ENCODE assay signal across 10 cellular contexts in the genomic region with DNA sequence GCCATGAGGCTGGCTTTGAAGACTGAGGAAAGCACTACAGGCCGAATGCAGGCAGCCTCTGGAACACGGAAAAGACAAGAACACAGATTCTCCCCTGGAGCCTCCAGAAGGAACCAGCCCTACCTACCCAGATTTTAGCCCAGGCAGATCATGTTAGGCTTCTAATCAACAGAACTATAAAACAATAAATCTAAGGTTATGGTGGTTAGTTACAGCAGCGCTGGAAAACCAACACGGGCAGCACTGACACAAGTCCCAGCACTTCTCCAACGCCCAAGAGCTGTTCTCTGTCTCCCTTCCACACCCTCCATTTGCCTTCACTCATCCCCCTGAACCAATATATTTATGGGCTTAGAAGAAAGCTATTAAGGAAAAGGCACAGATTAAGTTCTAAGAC. TPM values are rescaled to one million over a fixed set of nuclear protein-coding genes. Genes with fewer than 3 reads are reported as not detected.
DNase-seq lines count a peak whose midpoint lies in the region; ATAC-seq and TF ChIP-seq lines count a peak whose summit lies in the region.
"Had no signal": no experiment of that assay in that cellular context is flagged by ENCODE, and none has a peak within 500 bp of the region (broad histone marks: within the 10 kb centered on the region; RNA-seq: fewer than 3 reads in every experiment).

No MANE protein-coding gene starts in this region.

- peak overlapping the region; percentile 67 to 99 (median 93) for H3K27ac Mint-ChIP-seq in naive thymus-derived CD4-positive, alpha-beta T cell

- peak overlapping the region; percentile 1 for H3K9ac ChIP-seq in HUES6 (ENCODE audit: low read length)

- peaks cover 7% of the 10 kb centered on the region for H3K36me3 ChIP-seq in A673 (ENCODE audit: insufficient read depth, low read length, poor library complexity, severe bottlenecking)
- 0 out of 2 replicates have a peak, but pooled peaks cover 5% of the 10 kb centered on the region for H3K36me3 ChIP-seq in HUES6 (ENCODE audit: control insufficient read depth, insufficient read depth, low read length)
- H3K36me3 ChIP-seq in body of pancreas (replicated peaks in 1 of 2; ENCODE audit: insufficient read depth in 1 of 2, low read depth in 2 of 2) = no peaks in the 10 kb centered on the region
- no peaks in the 10 kb centered on the region for H3K36me3 ChIP-seq in naive thymus-derived CD4-positive, alpha-beta T cell (ENCODE audit: control insufficient read depth in 2 of 3, insufficient read depth in 3 of 3, low read length in 3 of 3)

- no peaks in the 10 kb centered on the region for H3K9me3 ChIP-seq in A673 (ENCODE audit: low read depth, low read length, poor library complexity, severe bottlenecking)
- H3K9me3 ChIP-seq in HUES6 (ENCODE audit: control insufficient read depth, insufficient read depth, low read depth, low read length) = no peaks in the 10 kb centered on the region
- no peaks in the 10 kb centered on the region for H3K9me3 ChIP-seq in body of pancreas
- H3K9me3 ChIP-seq in naive thymus-derived CD4-positive, alpha-beta T cell (ENCODE audit: control insufficient read depth in 2 of 3, low read length in 3 of 3) = no peaks in the 10 kb centered on the region

- H3K4me1 ChIP-seq in A673 (ENCODE audit: insufficient read depth, low read length, poor library complexity, severe bottlenecking) (peaks cover 43% of the 10 kb centered on the region), HUES6 (ENCODE audit: control insufficient read depth, insufficient read depth, low read length) (peaks cover 61% of the 10 kb centered on the region), body of pancreas (peaks cover 81% of the 10 kb centered on the region)
- peaks cover 81 to 90% of the 10 kb centered on the region in 2 donors for H3K4me1 ChIP-seq in naive thymus-derived CD4-positive, alpha-beta T cell (ENCODE audit: control insufficient read depth in 2 of 2, insufficient read depth in 2 of 2, low read length in 2 of 2)

- H3K27me3 ChIP-seq in A673 (replicated peaks; ENCODE audit: insufficient read depth, low read depth, low read length, poor library complexity) (no peaks in the 10 kb centered on the region), HUES6 (ENCODE audit: control insufficient read depth, insufficient read depth, low read length) (no peaks in the 10 kb centered on the region), body of pancreas (no peaks in the 10 kb centered on the region)
- H3K27me3 ChIP-seq in naive thymus-derived CD4-positive, alpha-beta T cell (ENCODE audit: control insufficient read depth in 2 of 2, insufficient read depth in 2 of 2, low read length in 2 of 2) = no peaks in the 10 kb centered on the region

- intact Hi-C loops in A673 (cut with micrococcal nuclease; ENCODE audit: unreplicated experiment) = no loop called here
- intact Hi-C loops in body of pancreas (cut with DNase I) = loop anchor here (10.0 kb wide), 1 partner anchor 68 kb away; no protein-coding TSS in a partner anchor
- intact Hi-C loops in naive thymus-derived CD4-positive, alpha-beta T cell (cut with micrococcal nuclease) = no loop called here

- H3K4me3 ChIP-seq in A673 (ENCODE audit: low read depth, low read length, poor library complexity, severe bottlenecking) = no peak overlapping the region
- no peak overlapping the region for H3K4me3 ChIP-seq in HUES6 (ENCODE audit: low read depth, low read length)
- H3K4me3 ChIP-seq in body of pancreas = no peak overlapping the region
- peak overlapping the region; percentile 11 for H3K4me3 ChIP-seq in naive thymus-derived CD4-positive, alpha-beta T cell (ENCODE audit: low read length)

- peak overlapping the region; percentile 74 to 98 (median 87) for H3K4me3 Mint-ChIP-seq in naive thymus-derived CD4-positive, alpha-beta T cell

- no peak for DNase-seq in A673 (ENCODE audit: low spot score)
- no peak for DNase-seq in body of pancreas
- no peak for DNase-seq in naive thymus-derived CD4-positive, alpha-beta T cell
- DNase-seq in NCI-H226 = no peak
- no peak for DNase-seq in ACHN
- DNase-seq: NCI-H1930; stimulated activated CD4-positive, alpha-beta T cell treated with anti-CD3 and anti-CD28 coated beads, Interleukin-4, amount 100 ng/mL, for 1 hour had no signal

- H3K27ac ChIP-seq in A673 (ENCODE audit: low read depth, low read length, poor library complexity, severe bottlenecking) = peak overlapping the region; percentile 39
- no peak overlapping the region for H3K27ac ChIP-seq in HUES6 (ENCODE audit: low read depth, low read length)
- H3K27ac ChIP-seq in body of pancreas = peak overlapping the region in 3 of 4 donors; percentile 52 to 61 (median 55)
- H3K27ac ChIP-seq in naive thymus-derived CD4-positive, alpha-beta T cell (ENCODE audit: low read depth, low read length) = peak overlapping the region; percentile 70

- BruUV-seq in A673 (replicated peaks; lab: Mats Ljungman, UMichigan) = no TSS peak

- POLR2A ChIA-PET in A673 (lab: Charles Lee; ENCODE audit: low non-redundant PET) = no interaction called here
- POLR2A ChIA-PET in naive thymus-derived CD4-positive, alpha-beta T cell (lab: Charles Lee) = interaction anchor here (0.6 to 4.6 kb wide), 7 partner anchors 8 to 354 kb away, joined by 3 to 17 read pairs (median 6); no protein-coding TSS in a partner anchor

- H3K4me1 Mint-ChIP-seq in naive thymus-derived CD4-positive, alpha-beta T cell = peaks cover 82 to 96% (median 89%) of the 10 kb centered on the region in 7 donors

- H3K9me3 Mint-ChIP-seq in naive thymus-derived CD4-positive, alpha-beta T cell = peaks cover 0 to 3% (median 0%) of the 10 kb centered on the region in 11 donors

- H3K27me3 Mint-ChIP-seq in naive thymus-derived CD4-positive, alpha-beta T cell = no peaks in the 10 kb centered on the region

- in situ Hi-C loops in ACHN (cut with HindIII; ENCODE audit: low pct_ligation_motif_present, low pct_unique_long_range_greater_than_20kb, low sequenced_read_pairs) = no loop called here

- CTCF ChIA-PET in A673 (lab: Charles Lee) = no interaction called here
- CTCF ChIA-PET in naive thymus-derived CD4-positive, alpha-beta T cell (lab: Charles Lee) = interaction anchor here (1.6 kb wide), 1 partner anchor 8 kb away, joined by 4 read pairs; no protein-coding TSS in a partner anchor

- ATAC-seq in body of pancreas (peak; percentile 3), HG03159 (IDR thresholded peaks at IDR 0.05; ENCODE audit: unreplicated experiment) (no peak)
- no peak for ATAC-seq in naive thymus-derived CD4-positive, alpha-beta T cell
- ATAC-seq in activated CD4-positive, CD25-positive, alpha-beta regulatory T cell treated with anti-CD3 and anti-CD28 coated beads, Interleukin-2, amount 50 U/mL, for 24 hours = no peak

- TF ChIP-seq CTCF in A673 (conservative IDR thresholded peaks at IDR 0.05; ENCODE audit: low read depth, low read length) = no peak
- no peak for TF ChIP-seq CTCF in body of pancreas (IDR thresholded peaks at IDR 0.05)

- 56 to 62% methylated on average over 5 of the region's 5 CpGs for WGBS in body of pancreas, 2 donors

- TF ChIP-seq POLR2A in body of pancreas (IDR thresholded peaks at IDR 0.05) = no peak

- peaks cover 0 to 18% (median 3%) of the 10 kb centered on the region in 5 donors for H3K36me3 Mint-ChIP-seq in naive thymus-derived CD4-positive, alpha-beta T cell

RNA-seq across cellular contexts. Expression of a gene that starts 7.5 kb away (rescaled TPM):
- total RNA-seq in A673 (2021) (217 and 248 TPM in 2 replicates), body of pancreas (10 to 100 TPM; 52.1 to 97.9 TPM)
- total RNA-seq in naive thymus-derived CD4-positive, alpha-beta T cell = 100 to 1,000 TPM; 178 to 254 (median 240) TPM
- polyA plus RNA-seq in naive thymus-derived CD4-positive, alpha-beta T cell = 10 to 100 TPM in 1 of 2 donors, 1 to 10 TPM in 1; 8.7 to 28.4 TPM

RNA-seq across cellular contexts. Expression of a gene that starts 25.4 kb away (rescaled TPM):
- total RNA-seq in A673 (2021) (100 and 113 TPM in 2 replicates), body of pancreas (100 to 1,000 TPM; 107 to 152 TPM)
- total RNA-seq in naive thymus-derived CD4-positive, alpha-beta T cell = 100 to 1,000 TPM; 129 to 181 (median 170) TPM
- polyA plus RNA-seq in naive thymus-derived CD4-positive, alpha-beta T cell = 10 to 100 TPM; 48.6 to 56.6 TPM
